Comparison of ENCODE assay signal across 24 cellular contexts in the genomic region with DNA sequence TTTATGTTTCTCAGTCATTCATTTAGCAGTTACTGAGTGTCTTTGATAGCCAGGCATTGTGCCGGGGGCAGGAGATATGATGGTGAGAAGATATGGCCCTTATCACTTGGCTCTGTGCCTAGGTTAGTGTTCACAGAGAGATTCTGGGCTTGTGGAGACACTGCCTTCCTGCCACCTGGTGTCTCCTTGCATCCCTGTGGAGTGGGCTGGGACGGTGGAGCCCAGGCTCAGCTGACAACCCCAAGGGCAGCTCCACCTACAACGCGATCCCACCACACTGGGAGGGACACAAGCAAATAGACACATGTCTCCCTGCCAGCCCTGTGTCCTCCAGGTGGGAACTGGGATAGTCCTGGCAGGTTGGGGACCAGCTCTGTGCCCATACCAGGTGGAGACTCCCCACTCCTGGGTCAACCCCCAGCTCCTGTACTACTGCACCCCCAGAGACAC. TPM values are rescaled to one million over a fixed set of nuclear protein-coding genes. Genes with fewer than 3 reads are reported as not detected.
DNase-seq lines count a peak whose midpoint lies in the region; ATAC-seq and TF ChIP-seq lines count a peak whose summit lies in the region.
"Had no signal": no experiment of that assay in that cellular context is flagged by ENCODE, and none has a peak within 500 bp of the region (broad histone marks: within the 10 kb centered on the region; RNA-seq: fewer than 3 reads in every experiment).

No MANE protein-coding gene starts in this region.

- H3K36me3 ChIP-seq in HCT116 (ENCODE audit: control insufficient read depth in 1 of 2, insufficient read depth in 2 of 2, low read length in 2 of 2) (no peaks in the 10 kb centered on the region), endodermal cell (ENCODE audit: control insufficient read depth, insufficient read depth, low read length) (no peaks in the 10 kb centered on the region), neuronal stem cell (replicated peaks in 1 of 2; ENCODE audit: control insufficient read depth in 2 of 2, insufficient read depth in 2 of 2, low read length in 2 of 2) (no peaks in the 10 kb centered on the region)
- no peaks in the 10 kb centered on the region for H3K36me3 ChIP-seq in effector memory CD4-positive, alpha-beta T cell (ENCODE audit: control insufficient read depth, insufficient read depth, low read length)
- H3K36me3 ChIP-seq: esophagus muscularis mucosa had no signal

- H3K27ac Mint-ChIP-seq in endodermal cell = peak overlapping the region; percentile 30
- H3K27ac Mint-ChIP-seq: CD4-positive, alpha-beta T cell; memory B cell; naive thymus-derived CD8-positive, alpha-beta T cell; T-helper 1 cell treated with Interleukin-12 subunit alpha and Interleukin-12 subunit beta and Interleukin-4 antibody, amounts not matched to agents 30 μg/mL and 1 μg/mL, for 36 hours; WTC11 had no signal

- H3K27me3 ChIP-seq in HCT116 (ENCODE audit: insufficient read depth, low read length) = no peaks in the 10 kb centered on the region
- H3K27me3 ChIP-seq in endodermal cell (ENCODE audit: control insufficient read depth, insufficient read depth, low read length, poor library complexity, severe bottlenecking) = no peaks in the 10 kb centered on the region
- peaks cover 0 to 38% (median 0%) of the 10 kb centered on the region in 3 experiments for H3K27me3 ChIP-seq in neuronal stem cell (ENCODE audit: control insufficient read depth in 3 of 3, insufficient read depth in 3 of 3, low read depth in 1 of 3, low read length in 3 of 3)
- H3K27me3 ChIP-seq in effector memory CD4-positive, alpha-beta T cell (replicated peaks; ENCODE audit: control insufficient read depth, insufficient read depth, low read length, poor library complexity, severe bottlenecking) = no peaks in the 10 kb centered on the region
- H3K27me3 ChIP-seq: esophagus muscularis mucosa had no signal

- peak overlapping the region; percentile 77 for H2AK5ac ChIP-seq in neuronal stem cell (ENCODE audit: low read depth, low read length)

- H2AFZ ChIP-seq in HCT116 (ENCODE audit: low read depth, low read length, poor library complexity, severe bottlenecking) (no peak overlapping the region), neuronal stem cell (ENCODE audit: low read length) (no peak overlapping the region)

- no peak overlapping the region for H3K4me3 Mint-ChIP-seq in endodermal cell
- H3K4me3 Mint-ChIP-seq: CD4-positive, alpha-beta T cell; memory B cell; naive thymus-derived CD8-positive, alpha-beta T cell; T-helper 1 cell treated with Interleukin-12 subunit alpha and Interleukin-12 subunit beta and Interleukin-4 antibody, amounts not matched to agents 30 μg/mL and 1 μg/mL, for 36 hours; WTC11 had no signal

- TF ChIP-seq RAD21 in HCT116 (IDR thresholded peaks at IDR 0.05; ENCODE audit: low read depth) = no peak

- H3K14ac ChIP-seq in neuronal stem cell (ENCODE audit: low read length) = no peak overlapping the region

- TF ChIP-seq CTCF in HCT116 (IDR thresholded peaks at IDR 0.05 in 2 of 3, conservative IDR thresholded peaks at IDR 0.05 in 1 of 3; ENCODE audit: borderline replicate concordance in 1 of 3, insufficient read depth in 1 of 3, low read depth in 2 of 3, low read length in 2 of 3) (no peak), endodermal cell (conservative IDR thresholded peaks at IDR 0.05) (peak; percentile 24)

- no peak overlapping the region for H3K27ac ChIP-seq in HCT116 (ENCODE audit: low read depth, low read length)
- H3K27ac ChIP-seq in endodermal cell (ENCODE audit: low read depth, low read length) = no peak overlapping the region
- no peak overlapping the region for H3K27ac ChIP-seq in neuronal stem cell (replicated peaks; ENCODE audit: low read length)
- H3K27ac ChIP-seq in effector memory CD4-positive, alpha-beta T cell (ENCODE audit: insufficient read depth, low read length, poor library complexity, severe bottlenecking) = no peak overlapping the region
- H3K27ac ChIP-seq: esophagus muscularis mucosa had no signal

- H3K27me3 Mint-ChIP-seq in endodermal cell (ENCODE audit: insufficient read depth) = no peaks in the 10 kb centered on the region
- H3K27me3 Mint-ChIP-seq: CD4-positive, alpha-beta T cell had no signal

- no TSS peak for BruUV-seq in HCT116 (replicated peaks; lab: Mats Ljungman, UMichigan)

- no peaks in the 10 kb centered on the region for H4K20me1 ChIP-seq in HCT116 (ENCODE audit: insufficient read depth)

- peaks cover 0 to 7% of the 10 kb centered on the region in 2 experiments; a peak in 3 of 4 replicates for H3K4me1 ChIP-seq in HCT116 (ENCODE audit: control insufficient read depth in 1 of 2, insufficient read depth in 2 of 2, low read length in 2 of 2)
- H3K4me1 ChIP-seq in endodermal cell (ENCODE audit: control insufficient read depth, insufficient read depth, low read length) = peaks cover 21% of the 10 kb centered on the region
- H3K4me1 ChIP-seq in neuronal stem cell (ENCODE audit: control insufficient read depth in 2 of 2, insufficient read depth in 1 of 2, low read depth in 1 of 2, low read length in 2 of 2) = peaks cover 15 to 28% of the 10 kb centered on the region in 2 donors
- H3K4me1 ChIP-seq in effector memory CD4-positive, alpha-beta T cell (ENCODE audit: control insufficient read depth, insufficient read depth, low read length, poor library complexity, severe bottlenecking) = peaks cover 2% of the 10 kb centered on the region

- ATAC-seq in HCT116 = peak; percentile 34; the same call in 1 of the 2 replicates
- no peak for ATAC-seq in GM21515 (IDR thresholded peaks at IDR 0.05; ENCODE audit: unreplicated experiment)
- ATAC-seq in HG02970 (IDR thresholded peaks at IDR 0.05; ENCODE audit: low FRiP score, unreplicated experiment) = no peak
- ATAC-seq: naive thymus-derived CD8-positive, alpha-beta T cell; WTC11 had no signal

- peak overlapping the region; percentile 45 for H4K8ac ChIP-seq in neuronal stem cell (ENCODE audit: low read depth, low read length)

- H3K36me3 Mint-ChIP-seq in endodermal cell (ENCODE audit: low read depth) = no peaks in the 10 kb centered on the region
- H3K36me3 Mint-ChIP-seq: memory B cell; naive thymus-derived CD8-positive, alpha-beta T cell; WTC11 had no signal

- H2BK120ac ChIP-seq in neuronal stem cell (ENCODE audit: low read depth, low read length) = peak overlapping the region; percentile 98

- H3K79me2 ChIP-seq in HCT116 (ENCODE audit: insufficient read depth, low read length) = no peaks in the 10 kb centered on the region

- no peak overlapping the region for H3K9ac ChIP-seq in HCT116 (ENCODE audit: low read length)
- H3K9ac ChIP-seq in endodermal cell (ENCODE audit: extremely low read depth, low read length, poor library complexity, severe bottlenecking) = no peak overlapping the region
- no peak overlapping the region for H3K9ac ChIP-seq in neuronal stem cell (ENCODE audit: low read depth, low read length, poor library complexity)

- 63 to 84% methylated on average over 2 to 4 of the region's 4 CpGs for WGBS in endodermal cell (ENCODE audit: insufficient coverage in 1 of 2, insufficient read length in 1 of 2), 2 experiments
- WGBS in neuronal stem cell (ENCODE audit: extremely low coverage in 2 of 2, insufficient read length in 2 of 2, insufficient replicate concordance in 1 of 2), 2 donors = no CpG with 5 or more reads among the region's 4 CpGs

- peak overlapping the region; percentile 92 for H3K18ac ChIP-seq in neuronal stem cell (ENCODE audit: low read length)

- H2BK15ac ChIP-seq in neuronal stem cell (ENCODE audit: low read length) = peak overlapping the region; percentile 92

- peak overlapping the region; percentile 88 for H2BK12ac ChIP-seq in neuronal stem cell (ENCODE audit: low read length)

- H3K4me2 ChIP-seq in HCT116 (ENCODE audit: low read length) (no peak overlapping the region), neuronal stem cell (ENCODE audit: insufficient read depth, low read length, poor library complexity, severe bottlenecking) (no peak overlapping the region)

- RAD21 ChIA-PET in HCT116 (lab: Charles Lee; ENCODE audit: low non-redundant PET in 1 of 2, low total read pairs in 2 of 2, uncharacterized antibody in 2 of 2, unreplicated experiment in 2 of 2) = no interaction called here

- POLR2A ChIA-PET in HCT116 (lab: Charles Lee) = no interaction called here

- H3K4me3 ChIP-seq in HCT116 (replicated peaks in 1 of 2; ENCODE audit: low read depth in 1 of 2, low read length in 2 of 2) (no peak overlapping the region), endodermal cell (ENCODE audit: low read length) (no peak overlapping the region), neuronal stem cell (ENCODE audit: low read length in 2 of 2) (no peak overlapping the region)
- H3K4me3 ChIP-seq in effector memory CD4-positive, alpha-beta T cell (ENCODE audit: insufficient read depth, low read depth, low read length, poor library complexity, severe bottlenecking) = no peak overlapping the region
- H3K4me3 ChIP-seq: esophagus muscularis mucosa had no signal

- no peaks in the 10 kb centered on the region for H3K79me1 ChIP-seq in neuronal stem cell (ENCODE audit: low read depth, low read length)

- H3K9me3 Mint-ChIP-seq in endodermal cell = peaks cover 1% of the 10 kb centered on the region
- H3K9me3 Mint-ChIP-seq: CD4-positive, alpha-beta T cell; memory B cell; naive thymus-derived CD8-positive, alpha-beta T cell; T-helper 1 cell treated with Interleukin-12 subunit alpha and Interleukin-12 subunit beta and Interleukin-4 antibody, amounts not matched to agents 30 μg/mL and 1 μg/mL, for 36 hours had no signal

- CTCF ChIA-PET in HCT116 (lab: Charles Lee) = no interaction called here

- peak overlapping the region; percentile 40 for H3K4ac ChIP-seq in neuronal stem cell (ENCODE audit: low read length)

- peaks cover 41% of the 10 kb centered on the region for H3K4me1 Mint-ChIP-seq in endodermal cell

- intact Hi-C loops in HCT116 (cut with micrococcal nuclease) = no loop called here

- no peaks in the 10 kb centered on the region for H3K9me3 ChIP-seq in HCT116 (ENCODE audit: control insufficient read depth in 1 of 2, insufficient read depth in 1 of 2, low read depth in 1 of 2, low read length in 2 of 2)
- no peaks in the 10 kb centered on the region for H3K9me3 ChIP-seq in endodermal cell (ENCODE audit: control insufficient read depth, low read length)
- H3K9me3 ChIP-seq in neuronal stem cell (replicated peaks in 1 of 2; ENCODE audit: control insufficient read depth in 2 of 2, insufficient read depth in 1 of 2, low read depth in 1 of 2, low read length in 2 of 2) = no peaks in the 10 kb centered on the region
- no peaks in the 10 kb centered on the region for H3K9me3 ChIP-seq in effector memory CD4-positive, alpha-beta T cell (ENCODE audit: control insufficient read depth, low read length)
- H3K9me3 ChIP-seq: esophagus muscularis mucosa had no signal

- no peak for DNase-seq in HCT116 (ENCODE audit: low read depth, low spot score)
- DNase-seq in OCI-M1 (lab: John Stamatoyannopoulos, UW) = peak; percentile 36
- peak; percentile 71 for DNase-seq in endodermal cell
- DNase-seq in neuronal stem cell (ENCODE audit: low spot score) = no peak
- no peak for DNase-seq in DMS153 (lab: John Stamatoyannopoulos, UW)
- no peak for DNase-seq in effector memory CD4-positive, alpha-beta T cell
- DNase-seq: activated CD4-positive, alpha-beta T cell treated with anti-CD3 and anti-CD28 coated beads, Interleukin-2, amount 50 U/mL, for 4 hours; activated naive CD4-positive, alpha-beta T cell treated with Interleukin-2 at 50 U/mL for 16 hours; activated T-cell treated with anti-CD3 and anti-CD28 coated beads for 4 hours; anterior cingulate cortex; caudate nucleus; CD4-positive, alpha-beta T cell; GF-D8; HCEC 1CT; naive thymus-derived CD8-positive, alpha-beta T cell; NCI-H1092; NCI-H2107; stimulated activated naive CD4-positive, alpha-beta T cell had no signal

- H3K9me2 ChIP-seq in HCT116 (ENCODE audit: insufficient read depth) = no peaks in the 10 kb centered on the region

- H2BK5ac ChIP-seq in neuronal stem cell (ENCODE audit: low read length) = peak overlapping the region; percentile 2

- TF ChIP-seq POLR2A in HCT116 (IDR thresholded peaks at IDR 0.05; ENCODE audit: borderline replicate concordance, extremely low read depth, insufficient read depth, insufficient read length) = no peak

- H3K23ac ChIP-seq in neuronal stem cell (ENCODE audit: low read depth, low read length, poor library complexity) = no peak overlapping the region

- H4K91ac ChIP-seq in neuronal stem cell (ENCODE audit: low read depth, low read length, poor library complexity) = no peak overlapping the region

RNA-seq across cellular contexts. Expression of a gene that starts 30.3 kb away (rescaled TPM):
- total RNA-seq in HCT116 (2021; ENCODE audit: unreplicated experiment) (112 TPM), endodermal cell (100 to 1,000 TPM; 163 to 254 TPM)
- 196 and 304 TPM in 2 replicates for polyA plus RNA-seq in HCT116 (2012)
- polyA plus RNA-seq in endodermal cell (2013, experiment 1 of 2) = 129 TPM
- 99.2 TPM for polyA plus RNA-seq in endodermal cell (2013, experiment 2 of 2)
- 29.0 TPM for polyA plus RNA-seq in neuronal stem cell (2013, experiment 1 of 2)
- polyA plus RNA-seq in neuronal stem cell (2013, experiment 2 of 2) = 29.1 TPM
- polyA plus RNA-seq: naive thymus-derived CD8-positive, alpha-beta T cell had no signal

RNA-seq across cellular contexts. Expression of a gene that starts 52.1 kb away (rescaled TPM):
- total RNA-seq in HCT116 (2021; ENCODE audit: unreplicated experiment) (63.0 TPM), endodermal cell (10 to 100 TPM; 53.6 to 58.8 TPM)
- polyA plus RNA-seq in HCT116 (2012) = 84.7 and 96.7 TPM in 2 replicates
- polyA plus RNA-seq in endodermal cell (2013, experiment 1 of 2) = 50.7 TPM
- 50.8 TPM for polyA plus RNA-seq in endodermal cell (2013, experiment 2 of 2)
- 52.5 TPM for polyA plus RNA-seq in neuronal stem cell (2013, experiment 1 of 2)
- polyA plus RNA-seq in neuronal stem cell (2013, experiment 2 of 2) = 51.4 TPM

Comparison
In these comparisons a context has a peak if more than half of its experiments do, and no peak if none do; other contexts are left out.
1. DNase-seq: peak in OCI-M1 (single experiment) and endodermal cell (single experiment); none in HCT116 (single experiment), neuronal stem cell (single experiment), DMS153 (single experiment) and effector memory CD4-positive, alpha-beta T cell (0 of 3).